Comparison of ENCODE assay signal across 1 cellular context in genomic region chr2:28543316-28544068, GRCh38.
TF ChIP-seq lines count a peak whose summit lies in the region.

No MANE protein-coding gene starts in this region.

TF ChIP-seq in HepG2, 621 proteins besides CTCF, POLR2A, EP300 and RAD21 (continued from another document):
- TF ChIP-seq ZBTB33 (CRISPR knock-in tag; IDR thresholded peaks at IDR 0.05) (0 out of 2 replicates have a peak, but pooled peaks have one; percentile 53), ZBTB38 (CRISPR knock-in tag; IDR thresholded peaks at IDR 0.05) (0 out of 2 replicates have a peak, but pooled peaks have one; percentile 16)
